Comparison of ENCODE assay signal across 15 cellular contexts in genomic region chr9:77021928-77022782, GRCh38. TPM values are rescaled to one million over a fixed set of nuclear protein-coding genes. Genes with fewer than 3 reads are reported as not detected.
DNase-seq lines count a peak whose midpoint lies in the region; ATAC-seq and TF ChIP-seq lines count a peak whose summit lies in the region.
"Had no signal": no experiment of that assay in that cellular context is flagged by ENCODE, and none has a peak within 500 bp of the region (broad histone marks: within the 10 kb centered on the region; RNA-seq: fewer than 3 reads in every experiment).

No MANE protein-coding gene starts in this region.

- H3K4me3 Mint-ChIP-seq in CD4-positive, alpha-beta memory T cell = peak overlapping the region; percentile 1 to 74 (median 51)
- no peak overlapping the region for H3K4me3 Mint-ChIP-seq in activated T-helper 2 cell treated with anti-CD3 and anti-CD28 coated beads, Interferon-gamma antibody, Interleukin-2, Interleukin-4, amounts not matched to agents 10 μg/mL and 5 μg/mL and 100 μg/mL, durations not matched to agents 14 hours and 24 hours and 36 hours (ENCODE audit: low read depth)

- no peak for DNase-seq in CD4-positive, alpha-beta memory T cell
- no peak for DNase-seq in activated T-helper 2 cell treated with anti-CD3 and anti-CD28 coated beads, Interferon-gamma antibody, Interleukin-2, Interleukin-4, amounts not matched to agents 10 μg/mL and 5 μg/mL and 100 μg/mL, durations not matched to agents 14 hours and 24 hours and 36 hours (ENCODE audit: low spot score)
- DNase-seq in DMS153 treated with DMSO at 0.1 percent for 48 hours (lab: John Stamatoyannopoulos, UW; ENCODE audit: unreplicated experiment) = no peak
- DNase-seq in epidermal melanocyte (ENCODE audit: insufficient read length, low spot score) = no peak
- DNase-seq: NCI-H2171 treated with DMSO at 0.1 percent for 48 hours, PC-9 had no signal

- ATAC-seq in gastroesophageal sphincter = no peak
- no peak for ATAC-seq in HG03571 (IDR thresholded peaks at IDR 0.05; ENCODE audit: unreplicated experiment)

- H3K27me3 Mint-ChIP-seq in CD4-positive, alpha-beta memory T cell = peaks cover 45 to 57% of the 10 kb centered on the region in 2 donors
- peaks cover 68% of the 10 kb centered on the region for H3K27me3 Mint-ChIP-seq in activated T-helper 2 cell treated with anti-CD3 and anti-CD28 coated beads, Interferon-gamma antibody, Interleukin-2, Interleukin-4, amounts not matched to agents 10 μg/mL and 5 μg/mL and 100 μg/mL, durations not matched to agents 14 hours and 24 hours and 36 hours (ENCODE audit: low read depth)

- no peak for TF ChIP-seq EP300 in gastroesophageal sphincter (IDR thresholded peaks at IDR 0.05)

- H3K4me1 Mint-ChIP-seq in CD4-positive, alpha-beta memory T cell = peaks cover 13 to 45% (median 29%) of the 10 kb centered on the region in 4 donors
- H3K4me1 Mint-ChIP-seq in activated T-helper 2 cell treated with anti-CD3 and anti-CD28 coated beads, Interferon-gamma antibody, Interleukin-2, Interleukin-4, amounts not matched to agents 10 μg/mL and 5 μg/mL and 100 μg/mL, durations not matched to agents 14 hours and 24 hours and 36 hours (ENCODE audit: low read depth) = peaks cover 9% of the 10 kb centered on the region

- TF ChIP-seq CTCF in 22Rv1 (IDR thresholded peaks at IDR 0.05) (no peak), gastroesophageal sphincter (IDR thresholded peaks at IDR 0.05) (no peak)

- peak overlapping the region in 1 of 7 donors; percentile 57 for H3K27ac Mint-ChIP-seq in CD4-positive, alpha-beta memory T cell
- peak overlapping the region; percentile 12 for H3K27ac Mint-ChIP-seq in activated T-helper 2 cell treated with anti-CD3 and anti-CD28 coated beads, Interferon-gamma antibody, Interleukin-2, Interleukin-4, amounts not matched to agents 10 μg/mL and 5 μg/mL and 100 μg/mL, durations not matched to agents 14 hours and 24 hours and 36 hours

- H3K9ac ChIP-seq in iPS-20b (ENCODE audit: low read depth, low read length) = no peak overlapping the region

- peaks cover 20% of the 10 kb centered on the region for H3K4me1 ChIP-seq in CD4-positive, alpha-beta memory T cell (ENCODE audit: insufficient read depth, low read length)
- H3K4me1 ChIP-seq in iPS-20b (ENCODE audit: insufficient read depth, low read length) = peaks cover 37% of the 10 kb centered on the region; the same call in 1 of the 2 replicates
- H3K4me1 ChIP-seq in gastroesophageal sphincter = peaks cover 0 to 53% (median 24%) of the 10 kb centered on the region in 3 donors

- H3K4me3 ChIP-seq in CD4-positive, alpha-beta memory T cell (ENCODE audit: low read length in 2 of 2) = no peak overlapping the region
- H3K4me3 ChIP-seq in iPS-20b (ENCODE audit: low read length) (peak overlapping the region; percentile 48), gastroesophageal sphincter (no peak overlapping the region)
- H3K4me3 ChIP-seq: PC-9 had no signal

- intact Hi-C loops in CD4-positive, alpha-beta memory T cell (cut with micrococcal nuclease) = no loop called here
- intact Hi-C loops in activated T-helper 2 cell treated with anti-CD3 and anti-CD28 coated beads, Interferon-gamma antibody, Interleukin-2, Interleukin-4, amounts not matched to agents 10 μg/mL and 5 μg/mL and 100 μg/mL, durations not matched to agents 14 hours and 24 hours and 36 hours (cut with micrococcal nuclease) = no loop called here

- no peak for TF ChIP-seq POLR2A in gastroesophageal sphincter (IDR thresholded peaks at IDR 0.05)

- no peaks in the 10 kb centered on the region for H3K9me3 ChIP-seq in CD4-positive, alpha-beta memory T cell (ENCODE audit: control insufficient read depth in 1 of 2, low read length in 2 of 2)
- H3K9me3 ChIP-seq in iPS-20b (ENCODE audit: insufficient read depth, low read depth, low read length) = no peaks in the 10 kb centered on the region
- H3K9me3 ChIP-seq in gastroesophageal sphincter = no peaks in the 10 kb centered on the region
- H3K9me3 ChIP-seq: testis had no signal

- no peaks in the 10 kb centered on the region for H3K36me3 Mint-ChIP-seq in CD4-positive, alpha-beta memory T cell
- H3K36me3 Mint-ChIP-seq in activated T-helper 2 cell treated with anti-CD3 and anti-CD28 coated beads, Interferon-gamma antibody, Interleukin-2, Interleukin-4, amounts not matched to agents 10 μg/mL and 5 μg/mL and 100 μg/mL, durations not matched to agents 14 hours and 24 hours and 36 hours (ENCODE audit: low read depth) = peaks cover 3% of the 10 kb centered on the region

- peaks cover 31% of the 10 kb centered on the region for H3K27me3 ChIP-seq in CD4-positive, alpha-beta memory T cell (ENCODE audit: insufficient read depth, low read length)
- H3K27me3 ChIP-seq in iPS-20b (ENCODE audit: insufficient read depth, low read length) (peaks cover 90% of the 10 kb centered on the region), gastroesophageal sphincter (peaks cover 97% of the 10 kb centered on the region)

- no peaks in the 10 kb centered on the region for H3K36me3 ChIP-seq in CD4-positive, alpha-beta memory T cell (ENCODE audit: insufficient read depth, low read length)
- H3K36me3 ChIP-seq in iPS-20b (ENCODE audit: insufficient read depth, low read depth, low read length) (no peaks in the 10 kb centered on the region), gastroesophageal sphincter (no peaks in the 10 kb centered on the region)

- POLR2A ChIA-PET in CD4-positive, alpha-beta memory T cell (lab: Charles Lee; ENCODE audit: partially characterized antibody) = no interaction called here

- peaks cover 0 to 4% (median 0%) of the 10 kb centered on the region in 8 donors for H3K9me3 Mint-ChIP-seq in CD4-positive, alpha-beta memory T cell
- no peaks in the 10 kb centered on the region for H3K9me3 Mint-ChIP-seq in activated T-helper 2 cell treated with anti-CD3 and anti-CD28 coated beads, Interferon-gamma antibody, Interleukin-2, Interleukin-4, amounts not matched to agents 10 μg/mL and 5 μg/mL and 100 μg/mL, durations not matched to agents 14 hours and 24 hours and 36 hours

- H3K27ac ChIP-seq in 22Rv1 (peak overlapping the region; percentile 31), iPS-20b (ENCODE audit: low read length) (no peak overlapping the region), gastroesophageal sphincter (no peak overlapping the region)
- H3K27ac ChIP-seq in CD4-positive, alpha-beta memory T cell (ENCODE audit: low read depth, low read length) = no peak overlapping the region
- H3K27ac ChIP-seq: PC-9, testis had no signal

- CTCF ChIA-PET in CD4-positive, alpha-beta memory T cell (lab: Charles Lee; ENCODE audit: partially characterized antibody) = interaction anchor here (1.4 kb wide), 1 partner anchor 13 kb away, joined by 5 read pairs; no protein-coding TSS in a partner anchor

- 8 to 9% methylated on average over 22 to 29 of the region's 37 CpGs for WGBS in gastroesophageal sphincter (ENCODE audit: low coverage in 1 of 2), 2 donors

RNA-seq across cellular contexts. Expression of gene FOXB2, which starts 2.7 kb away (rescaled TPM):
- total RNA-seq in CD4-positive, alpha-beta memory T cell = not detected
- not detected for polyA plus RNA-seq in CD4-positive, alpha-beta memory T cell
- total RNA-seq in activated T-helper 2 cell treated with anti-CD3 and anti-CD28 coated beads, Interferon-gamma antibody, Interleukin-2, Interleukin-4, amounts not matched to agents 10 μg/mL and 5 μg/mL and 100 μg/mL, durations not matched to agents 14 hours and 24 hours and 36 hours = not detected in 2 replicates
- not detected for total RNA-seq in gastroesophageal sphincter
- total RNA-seq: bronchial epithelial cell, epithelial cell of proximal tubule, mononuclear cell, PC-9, right cardiac atrium, testis had no signal
- polyA plus RNA-seq: right cardiac atrium had no signal
